1 cellular context compared by ENCODE assay signal in genomic region chr12:123365141-123365917, GRCh38.
TF ChIP-seq lines count a peak whose summit lies in the region.

No MANE protein-coding gene starts in this region.

TF ChIP-seq in SK-N-SH, 30 proteins besides CTCF, POLR2A, EP300 and RAD21 (continued from another document):
- TF ChIP-seq TCF12 (IDR thresholded peaks at IDR 0.05) (no peak), RFX5 (IDR thresholded peaks at IDR 0.05; ENCODE audit: low read length) (0 out of 2 replicates have a peak, but pooled peaks have one; percentile 55), FOSL2 (IDR thresholded peaks at IDR 0.05; ENCODE audit: borderline replicate concordance, low read depth) (no peak), PBX3 (IDR thresholded peaks at IDR 0.05) (no peak), USF1 (IDR thresholded peaks at IDR 0.05; ENCODE audit: borderline replicate concordance, low read depth) (peak; percentile 84), GABPA (IDR thresholded peaks at IDR 0.05; ENCODE audit: low read depth) (peak; percentile 56; the same call in 1 of the 2 replicates), REST (IDR thresholded peaks at IDR 0.05; ENCODE audit: low read depth, low read length) (0 out of 2 replicates have a peak, but pooled peaks have one; percentile 45), POLR2AphosphoS5 (IDR thresholded peaks at IDR 0.05; ENCODE audit: low read depth, low read length) (peak; percentile 83), ELF1 (IDR thresholded peaks at IDR 0.05) (peak; percentile 67; the same call in 1 of the 2 replicates), JUND (IDR thresholded peaks at IDR 0.05) (no peak), FOXM1 (IDR thresholded peaks at IDR 0.05; ENCODE audit: low read depth) (no peak)
